Comparison of ENCODE assay signal across 10 cellular contexts in the genomic region with DNA sequence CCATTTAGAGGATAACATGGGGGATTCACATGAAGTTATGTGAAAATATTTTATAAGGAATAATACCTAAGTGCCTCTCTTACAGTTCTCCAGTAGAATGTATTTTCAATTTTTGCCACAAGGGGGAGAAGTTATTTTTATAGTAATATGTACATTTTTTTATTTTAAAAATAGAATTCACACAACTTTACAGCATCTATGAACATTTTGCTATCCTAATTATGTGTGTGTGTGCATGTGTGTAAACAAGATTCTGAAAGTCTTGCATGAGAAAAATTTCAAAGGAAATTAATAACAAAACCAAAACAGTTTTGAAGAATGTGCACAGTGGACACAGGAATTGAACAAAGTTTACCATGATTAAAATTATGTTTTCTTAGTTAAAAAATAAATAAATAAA. TPM values are rescaled to one million over a fixed set of nuclear protein-coding genes. Genes with fewer than 3 reads are reported as not detected.
A peak's percentile ranks its signal among the peaks of the same experiment; 100 is the strongest.
DNase-seq lines count a peak whose midpoint lies in the region; ATAC-seq and TF ChIP-seq lines count a peak whose summit lies in the region.
"Not testable (repeated sequence)": the region's sequence is repeated elsewhere in the genome, so short reads cannot be mapped to it uniquely, and the experiment has no call there.
"Had no signal": no experiment of that assay in that cellular context is flagged by ENCODE, and none has a peak within 500 bp of the region (broad histone marks: within the 10 kb centered on the region; RNA-seq: fewer than 3 reads in every experiment).

No MANE protein-coding gene starts in this region.

- DNase-seq in Calu3; SJCRH30; chondrocyte (ENCODE audit: low spot score); fibroblast of the aortic adventitia (ENCODE audit: low read depth); left lung; progenitor cell of endocrine pancreas (ENCODE audit: low spot score, unreplicated experiment): not testable (repeated sequence)
- DNase-seq in NCI-H1417 (lab: John Stamatoyannopoulos, UW) = peak in 2 of 3 experiments; percentile 2 to 15

- not testable (repeated sequence) for H3K4me3 ChIP-seq in SJCRH30; fibroblast of the aortic adventitia (ENCODE audit: low read depth, low read length); left lung

- intact Hi-C loops in Calu3 (cut with micrococcal nuclease; ENCODE audit: unreplicated experiment) = not testable (repeated sequence)
- intact Hi-C loops in left lung (cut with DNase I) = loop anchor here in 1 of 2 donors (5.0 kb wide), 1 partner anchor 64 kb away; no protein-coding TSS in a partner anchor

- BruUV-seq in Calu3 (replicated peaks; lab: Mats Ljungman, UMichigan) = not testable (repeated sequence)

- not testable (repeated sequence) for H3K9me3 Mint-ChIP-seq in Calu3 (ENCODE audit: low read depth, unreplicated experiment); chondrocyte (ENCODE audit: low read depth); progenitor cell of endocrine pancreas (ENCODE audit: low read depth)

- H3K9me3 ChIP-seq in SJCRH30 (replicated peaks); left lung: not testable (repeated sequence)

- not testable (repeated sequence) for H3K4me3 Mint-ChIP-seq in Calu3 (ENCODE audit: low read depth, unreplicated experiment); chondrocyte (ENCODE audit: unreplicated experiment); progenitor cell of endocrine pancreas (ENCODE audit: low read depth)

- not testable (repeated sequence) for H3K36me3 ChIP-seq in SJCRH30, left lung

- not testable (repeated sequence) for H3K27me3 ChIP-seq in SJCRH30
- H3K27me3 ChIP-seq in left lung = peaks cover 8 to 18% of the 10 kb centered on the region in 2 donors

- H3K36me3 Mint-ChIP-seq in Calu3 (ENCODE audit: insufficient read depth, unreplicated experiment); chondrocyte (ENCODE audit: low read depth); progenitor cell of endocrine pancreas (ENCODE audit: insufficient read depth): not testable (repeated sequence)

- peak overlapping the region; percentile 64; the same call in 1 of the 2 replicates for H3K27ac ChIP-seq in SJCRH30
- not testable (repeated sequence) for H3K27ac ChIP-seq in left lung

- peaks cover 25% of the 10 kb centered on the region for H3K4me1 Mint-ChIP-seq in Calu3 (ENCODE audit: low read depth, unreplicated experiment)
- not testable (repeated sequence) for H3K4me1 Mint-ChIP-seq in chondrocyte (ENCODE audit: low read depth); progenitor cell of endocrine pancreas (ENCODE audit: low read depth)

- peaks cover 73% of the 10 kb centered on the region for H3K27me3 Mint-ChIP-seq in Calu3 (ENCODE audit: unreplicated experiment)
- H3K27me3 Mint-ChIP-seq in chondrocyte (ENCODE audit: low read depth) = peaks cover 56% of the 10 kb centered on the region
- peaks cover 21% of the 10 kb centered on the region for H3K27me3 Mint-ChIP-seq in progenitor cell of endocrine pancreas

- CTCF ChIA-PET in Calu3 (lab: Charles Lee) = interaction anchor here (2.9 to 4.1 kb wide), 2 partner anchors 62 to 87 kb away, joined by 40 to 107 read pairs; no protein-coding TSS in a partner anchor

- peaks cover 53% of the 10 kb centered on the region for H3K4me1 ChIP-seq in SJCRH30
- H3K4me1 ChIP-seq in left lung = not testable (repeated sequence)

- H3K27ac Mint-ChIP-seq in Calu3 (ENCODE audit: unreplicated experiment); chondrocyte (ENCODE audit: unreplicated experiment); progenitor cell of endocrine pancreas: not testable (repeated sequence)

- ATAC-seq in left lung = not testable (repeated sequence)

- TF ChIP-seq CTCF in Calu3 (IDR thresholded peaks at IDR 0.05; ENCODE audit: unreplicated experiment) (peak; percentile 49), chondrocyte (IDR thresholded peaks at IDR 0.05) (peak; percentile 74), fibroblast of the aortic adventitia (IDR thresholded peaks at IDR 0.05; ENCODE audit: insufficient read depth, low read length) (peak; percentile 5), left lung (IDR thresholded peaks at IDR 0.05) (peak; percentile 24 to 37), progenitor cell of endocrine pancreas (IDR thresholded peaks at IDR 0.05; ENCODE audit: unreplicated experiment) (peak; percentile 43)

RNA-seq across cellular contexts. Expression of gene COL9A1, which starts 5.3 kb away (rescaled TPM):
- not detected in 2 replicates for total RNA-seq in Calu3 (2022)
- 4.7 and 4.8 TPM in 2 replicates for total RNA-seq in SJCRH30 (2014; rRNA removed; shearing (Covaris generic))
- total RNA-seq in chondrocyte = 0.27 to 0.69 TPM in 2 of 3 replicates, not detected in the other
- not detected in 2 replicates for total RNA-seq in fibroblast of the aortic adventitia (ENCODE audit: low replicate concordance)
- not detected for total RNA-seq in left lung
- total RNA-seq in progenitor cell of endocrine pancreas = 5.5 and 8.1 TPM in 2 replicates
- total RNA-seq: naive thymus-derived CD8-positive, alpha-beta T cell; Peyer's patch; T-cell had no signal

Comparison
In these comparisons a context has a peak if more than half of its experiments do, and no peak if none do; other contexts are left out.
1. CTCF ChIP-seq: peak in every context shown above with its lines; median percentile 74 in chondrocyte; 49 in Calu3; 43 in progenitor cell of endocrine pancreas; 30 in left lung; 5 in fibroblast of the aortic adventitia.